In the genomic region with DNA sequence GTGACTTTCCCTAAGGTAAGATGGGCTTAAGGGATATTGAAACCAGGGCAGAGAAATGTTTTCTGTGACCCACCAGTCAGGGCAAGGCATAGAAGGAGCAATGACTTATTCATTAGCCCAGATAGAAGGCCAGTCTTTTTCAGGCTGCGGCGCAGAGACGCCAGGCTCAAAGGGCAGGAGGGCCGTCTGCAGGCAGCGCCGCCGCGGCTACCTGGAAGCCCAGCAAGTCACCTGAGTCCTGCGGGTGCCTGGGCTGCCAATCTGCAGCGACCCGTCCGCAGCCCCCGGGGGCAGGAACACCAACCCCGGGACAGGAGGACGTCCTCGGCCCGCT, we compare ENCODE assay signal across 10 cellular contexts. TPM values are rescaled to one million over a fixed set of nuclear protein-coding genes. Genes with fewer than 3 reads are reported as not detected.
DNase-seq lines count a peak whose midpoint lies in the region; ATAC-seq and TF ChIP-seq lines count a peak whose summit lies in the region.
"Had no signal": no experiment of that assay in that cellular context is flagged by ENCODE, and none has a peak within 500 bp of the region (broad histone marks: within the 10 kb centered on the region; RNA-seq: fewer than 3 reads in every experiment).

No MANE protein-coding gene starts in this region.

- no peak for TF ChIP-seq CTCF in Peyer's patch (IDR thresholded peaks at IDR 0.05)
- no peak for TF ChIP-seq CTCF in foreskin fibroblast (IDR thresholded peaks at IDR 0.05; ENCODE audit: low read depth, low read length)
- TF ChIP-seq CTCF in prostate gland (IDR thresholded peaks at IDR 0.05): no peak

- peaks cover 22% of the 10 kb centered on the region for H3K27me3 Mint-ChIP-seq in activated CD8-positive, alpha-beta memory T cell treated with anti-CD3 and anti-CD28 coated beads, Interleukin-2, amount 10 ng/mL, durations not matched to agents 7 days and 5 days
- peaks cover 24 to 30% of the 10 kb centered on the region in 2 donors for H3K27me3 Mint-ChIP-seq in CD8-positive, alpha-beta memory T cell

- peaks cover 2% of the 10 kb centered on the region for H3K9me3 Mint-ChIP-seq in activated CD8-positive, alpha-beta memory T cell treated with anti-CD3 and anti-CD28 coated beads, Interleukin-2, amount 10 ng/mL, durations not matched to agents 7 days and 5 days (ENCODE audit: low read depth)
- peaks cover 0 to 17% (median 10%) of the 10 kb centered on the region in 5 donors for H3K9me3 Mint-ChIP-seq in CD8-positive, alpha-beta memory T cell

- H3K4me1 Mint-ChIP-seq in activated CD8-positive, alpha-beta memory T cell treated with anti-CD3 and anti-CD28 coated beads, Interleukin-2, amount 10 ng/mL, durations not matched to agents 7 days and 5 days: peaks cover 3% of the 10 kb centered on the region
- H3K4me1 Mint-ChIP-seq in CD8-positive, alpha-beta memory T cell: peaks cover 0 to 7% (median 4%) of the 10 kb centered on the region in 3 donors

- H3K4me3 Mint-ChIP-seq in activated CD8-positive, alpha-beta memory T cell treated with anti-CD3 and anti-CD28 coated beads, Interleukin-2, amount 10 ng/mL, durations not matched to agents 7 days and 5 days: no peak overlapping the region
- H3K4me3 Mint-ChIP-seq in CD8-positive, alpha-beta memory T cell: peak overlapping the region in 1 of 7 donors; percentile 43

- DNase-seq in Peyer's patch (no peak), foreskin fibroblast (peak in 1 of 2 donors; percentile 13), prostate gland (ENCODE audit: low spot score) (no peak), DMS114 treated with DMSO at 0.1 percent for 48 hours (lab: John Stamatoyannopoulos, UW; ENCODE audit: unreplicated experiment) (no peak), cerebellar cortex (ENCODE audit: low spot score) (no peak)
- DNase-seq in activated CD8-positive, alpha-beta memory T cell treated with anti-CD3 and anti-CD28 coated beads, Interleukin-2, amount 10 ng/mL, durations not matched to agents 7 days and 5 days: no peak
- no peak for DNase-seq in CD8-positive, alpha-beta memory T cell
- DNase-seq: effector CD4-positive, alpha-beta T cell; NCI-H1694 treated with DMSO at 0.1 percent for 48 hours had no signal

- H3K36me3 Mint-ChIP-seq in activated CD8-positive, alpha-beta memory T cell treated with anti-CD3 and anti-CD28 coated beads, Interleukin-2, amount 10 ng/mL, durations not matched to agents 7 days and 5 days: peaks cover 2% of the 10 kb centered on the region
- H3K36me3 Mint-ChIP-seq in CD8-positive, alpha-beta memory T cell: peaks cover 0 to 5% (median 0%) of the 10 kb centered on the region in 3 donors

- CTCF ChIA-PET in activated CD8-positive, alpha-beta memory T cell treated with anti-CD3 and anti-CD28 coated beads, Interleukin-2, amount 10 ng/mL, durations not matched to agents 7 days and 5 days (lab: Charles Lee): no interaction called here
- CTCF ChIA-PET in CD8-positive, alpha-beta memory T cell (lab: Charles Lee): no interaction called here

- peak; percentile 3 for ATAC-seq in GM18868 (IDR thresholded peaks at IDR 0.05; ENCODE audit: unreplicated experiment)
- no peak for ATAC-seq in activated CD8-positive, alpha-beta memory T cell treated with anti-CD3 and anti-CD28 coated beads, Interleukin-2, amount 10 ng/mL, durations not matched to agents 7 days and 5 days

- TF ChIP-seq POLR2A in Peyer's patch (IDR thresholded peaks at IDR 0.05) (no peak), prostate gland (IDR thresholded peaks at IDR 0.05) (no peak)

- intact Hi-C loops in prostate gland (cut with DNase I): no loop called here

- H3K4me3 ChIP-seq in Peyer's patch: peak overlapping the region in 3 of 4 donors; percentile 20 to 55 (median 54)
- H3K4me3 ChIP-seq in foreskin fibroblast (ENCODE audit: low read depth in 1 of 2, low read length in 2 of 2): peak overlapping the region; percentile 35 to 52
- peak overlapping the region; percentile 29 to 49 for H3K4me3 ChIP-seq in prostate gland
- H3K4me3 ChIP-seq in CD8-positive, alpha-beta memory T cell (ENCODE audit: low read length): no peak overlapping the region

- no peak overlapping the region for H3K27ac Mint-ChIP-seq in activated CD8-positive, alpha-beta memory T cell treated with anti-CD3 and anti-CD28 coated beads, Interleukin-2, amount 10 ng/mL, durations not matched to agents 7 days and 5 days
- peak overlapping the region in 1 of 8 donors; percentile 43 for H3K27ac Mint-ChIP-seq in CD8-positive, alpha-beta memory T cell

- H3K36me3 ChIP-seq in Peyer's patch (no peaks in the 10 kb centered on the region), prostate gland (no peaks in the 10 kb centered on the region)
- H3K36me3 ChIP-seq in CD8-positive, alpha-beta memory T cell (ENCODE audit: insufficient read depth, low read length): no peaks in the 10 kb centered on the region

- H3K27me3 ChIP-seq in Peyer's patch (peaks cover 0 to 5% of the 10 kb centered on the region in 2 donors), prostate gland (replicated peaks; ENCODE audit: insufficient read depth) (no peaks in the 10 kb centered on the region)
- H3K27me3 ChIP-seq in CD8-positive, alpha-beta memory T cell (ENCODE audit: insufficient read depth, low read length, poor library complexity, severe bottlenecking): no peaks in the 10 kb centered on the region

- H3K27ac ChIP-seq in Peyer's patch: no peak overlapping the region
- H3K27ac ChIP-seq in prostate gland: no peak overlapping the region
- no peak overlapping the region for H3K27ac ChIP-seq in CD8-positive, alpha-beta memory T cell (ENCODE audit: low read depth, low read length)

- H3K4me1 ChIP-seq in Peyer's patch: peaks cover 0 to 12% (median 3%) of the 10 kb centered on the region in 4 donors
- no peaks in the 10 kb centered on the region for H3K4me1 ChIP-seq in prostate gland (replicated peaks)
- H3K4me1 ChIP-seq in CD8-positive, alpha-beta memory T cell (ENCODE audit: insufficient read depth, low read length): no peaks in the 10 kb centered on the region

- H3K9me3 ChIP-seq in Peyer's patch: no peaks in the 10 kb centered on the region
- no peaks in the 10 kb centered on the region for H3K9me3 ChIP-seq in prostate gland
- H3K9me3 ChIP-seq in CD8-positive, alpha-beta memory T cell (ENCODE audit: low read length): no peaks in the 10 kb centered on the region

- POLR2A ChIA-PET in CD8-positive, alpha-beta memory T cell (lab: Charles Lee): no interaction called here

- 3% methylated on average over 17 of the region's 17 CpGs for WGBS in prostate gland

RNA-seq across cellular contexts. Expression of a gene that starts 0.3 kb away (rescaled TPM):
- total RNA-seq in Peyer's patch (under 1 TPM in 1 of 4 donors, not detected in 3; 0.67 TPM), prostate gland (1 to 10 TPM; 1.5 to 8.2 TPM)
- total RNA-seq in activated CD8-positive, alpha-beta memory T cell treated with anti-CD3 and anti-CD28 coated beads, Interleukin-2, amount 10 ng/mL, durations not matched to agents 7 days and 5 days: not detected
- total RNA-seq in CD8-positive, alpha-beta memory T cell: not detected
- not detected for polyA plus RNA-seq in CD8-positive, alpha-beta memory T cell
